ENCODE assay signal across 9 cellular contexts in genomic region chr6:113595921-113596376, GRCh38.
DNase-seq lines count a peak whose midpoint lies in the region; ATAC-seq and TF ChIP-seq lines count a peak whose summit lies in the region.
"Had no signal": no experiment of that assay in that cellular context is flagged by ENCODE, and none has a peak within 500 bp of the region (broad histone marks: within the 10 kb centered on the region; RNA-seq: fewer than 3 reads in every experiment).

No MANE protein-coding gene starts in this region.

- no peak for ATAC-seq in HG03039 (IDR thresholded peaks at IDR 0.05; ENCODE audit: unreplicated experiment)
- ATAC-seq: esophagus mucosa, T-helper 17 cell had no signal

- in situ Hi-C loops in GM23248 (cut with MboI) (no loop called here), GM13976 (cut with MboI; ENCODE audit: low sequenced_read_pairs, unreplicated experiment) (no loop called here)

- peak overlapping the region; percentile 42 for H3K27ac ChIP-seq in GM23248

- no peak overlapping the region for H3K9ac ChIP-seq in GM23248

- no peak overlapping the region for H3K4me2 ChIP-seq in GM23248 (ENCODE audit: unreplicated experiment)

- no peak overlapping the region for H3K4me3 ChIP-seq in GM23248
- no peak overlapping the region for H3K4me3 ChIP-seq in foreskin fibroblast (ENCODE audit: low read depth in 1 of 2, low read length in 2 of 2)
- no peak overlapping the region for H3K4me3 ChIP-seq in skeletal muscle cell (ENCODE audit: low read depth, low read length)

- TF ChIP-seq CTCF in foreskin fibroblast (IDR thresholded peaks at IDR 0.05; ENCODE audit: low read depth, low read length), result no peak
- no peak for TF ChIP-seq CTCF in GM13976 (IDR thresholded peaks at IDR 0.05; ENCODE audit: borderline replicate concordance, control extremely low read depth, extremely low read depth, insufficient read depth, missing control alignments)

- H3K9me3 ChIP-seq in GM23248 (ENCODE audit: low read depth), result no peaks in the 10 kb centered on the region

- H3K4me1 ChIP-seq in GM23248 (ENCODE audit: insufficient read depth), result peaks cover 14% of the 10 kb centered on the region

- no peaks in the 10 kb centered on the region for H3K9me2 ChIP-seq in GM23248 (ENCODE audit: insufficient read depth)

- H3F3A ChIP-seq in GM23248 (ENCODE audit: insufficient read depth), result peaks cover 5% of the 10 kb centered on the region; the same call in 1 of the 2 replicates

- H3K27me3 ChIP-seq in GM23248 (replicated peaks; ENCODE audit: insufficient read depth), result no peaks in the 10 kb centered on the region

- no peaks in the 10 kb centered on the region for H3K79me2 ChIP-seq in GM23248 (ENCODE audit: insufficient read depth)

- DNase-seq in GM23248 (peak; percentile 57), NCI-H446 treated with DMSO at 0.1 percent for 48 hours (lab: John Stamatoyannopoulos, UW) (peak; percentile 77), foreskin fibroblast (peak; percentile 70 to 92), skeletal muscle cell (ENCODE audit: low read depth) (peak; percentile 95), GM13976 (ENCODE audit: low spot score) (no peak), NCI-H226 (no peak)
- DNase-seq: T-helper 17 cell had no signal

- WGBS in GM23248 (ENCODE audit: low coverage in 1 of 2, low lambda C conversion rate in 2 of 2, missing lambda C conversion rate in 2 of 2), 2 experiments, result 42 to 56% methylated on average over 6 of the region's 6 CpGs

- no peaks in the 10 kb centered on the region for H4K20me1 ChIP-seq in GM23248 (ENCODE audit: insufficient read depth)

- no peaks in the 10 kb centered on the region for H3K36me3 ChIP-seq in GM23248 (ENCODE audit: low read depth)

- H2AFZ ChIP-seq in GM23248, result peak overlapping the region; percentile 25; the same call in 1 of the 2 replicates

Comparison
In these comparisons a context has a peak if more than half of its experiments do, and no peak if none do; other contexts are left out.
1. DNase-seq: peak in GM23248 (single experiment), NCI-H446 treated with DMSO at 0.1 percent for 48 hours (single experiment), foreskin fibroblast (2 of 2) and skeletal muscle cell (single experiment); none in GM13976 (single experiment) and NCI-H226 (single experiment).